In genomic region chr9:97983524-97984187, GRCh38 we compare ENCODE assay signal across 1 cellular context.
TF ChIP-seq lines count a peak whose summit lies in the region.

No MANE protein-coding gene starts in this region.

TF ChIP-seq in GM12878, 131 proteins besides CTCF, POLR2A, EP300 and RAD21 (continued from another document):
- TF ChIP-seq MYC (IDR thresholded peaks at IDR 0.05; ENCODE audit: insufficient read depth, insufficient read length, insufficient replicate concordance, low read length, severe bottlenecking) (peak; percentile 39), EGR1 (IDR thresholded peaks at IDR 0.05; ENCODE audit: borderline replicate concordance in 1 of 2, low read depth in 2 of 2, low read length in 2 of 2) (peak in 1 of 2 experiments; percentile 15; a peak in 1 of 3 replicates), NR2C1 (IDR thresholded peaks at IDR 0.05) (no peak), RCOR1 (conservative IDR thresholded peaks at IDR 0.05; ENCODE audit: low read depth, low read length) (no peak), SREBF1 (IDR thresholded peaks at IDR 0.05; ENCODE audit: low read length) (no peak)
TF ChIP-seq in GM12878: peak in this region for 5.
